In genomic region chr16:89352091-89352681, GRCh38 we compare ENCODE assay signal across 17 cellular contexts.
DNase-seq lines count a peak whose midpoint lies in the region; ATAC-seq and TF ChIP-seq lines count a peak whose summit lies in the region.
"Had no signal": no experiment of that assay in that cellular context is flagged by ENCODE, and none has a peak within 500 bp of the region (broad histone marks: within the 10 kb centered on the region; RNA-seq: fewer than 3 reads in every experiment).

No MANE protein-coding gene starts in this region.

- peaks cover 16% of the 10 kb centered on the region for H3K4me1 ChIP-seq in right cardiac atrium (ENCODE audit: control insufficient read depth, insufficient read depth, low read length)
- peaks cover 0 to 6% of the 10 kb centered on the region in 2 donors for H3K4me1 ChIP-seq in uterus

- H3K9me3 ChIP-seq in right cardiac atrium (ENCODE audit: control insufficient read depth, low read length) = no peaks in the 10 kb centered on the region
- H3K9me3 ChIP-seq in uterus = no peaks in the 10 kb centered on the region
- H3K9me3 ChIP-seq: colonic mucosa, pancreas had no signal

- H3K27ac ChIP-seq in right cardiac atrium (ENCODE audit: low read length) (peak overlapping the region; percentile 44), uterus (no peak overlapping the region)
- H3K27ac ChIP-seq: colonic mucosa had no signal

- intact Hi-C loops in activated CD4-positive, alpha-beta T cell treated with anti-CD3 and anti-CD28 coated beads for 36 hours (cut with DNase I, micrococcal nuclease) = no loop called here
- intact Hi-C loops in right cardiac atrium (cut with DNase I) (no loop called here), uterus (cut with DNase I; ENCODE audit: low total_unique reads) (no loop called here)

- H3K4me3 Mint-ChIP-seq in activated CD4-positive, alpha-beta T cell treated with anti-CD3 and anti-CD28 coated beads for 36 hours = no peak overlapping the region
- H3K4me3 Mint-ChIP-seq in activated naive CD8-positive, alpha-beta T cell = no peak overlapping the region
- H3K4me3 Mint-ChIP-seq in stimulated activated effector memory CD8-positive, alpha-beta T cell treated with anti-CD3 and anti-CD28 coated beads, Interleukin-12 subunit alpha, Interleukin-12 subunit beta, amount 100 ng/mL, for 72 hours = no peak overlapping the region

- H3K9me3 Mint-ChIP-seq in activated CD4-positive, alpha-beta T cell treated with anti-CD3 and anti-CD28 coated beads for 36 hours (ENCODE audit: low read depth) = no peaks in the 10 kb centered on the region
- no peaks in the 10 kb centered on the region for H3K9me3 Mint-ChIP-seq in activated naive CD8-positive, alpha-beta T cell (ENCODE audit: low read depth)
- H3K9me3 Mint-ChIP-seq in stimulated activated effector memory CD8-positive, alpha-beta T cell treated with anti-CD3 and anti-CD28 coated beads, Interleukin-12 subunit alpha, Interleukin-12 subunit beta, amount 100 ng/mL, for 72 hours = no peaks in the 10 kb centered on the region

- peaks cover 24% of the 10 kb centered on the region for H3K36me3 Mint-ChIP-seq in activated CD4-positive, alpha-beta T cell treated with anti-CD3 and anti-CD28 coated beads for 36 hours (ENCODE audit: low read depth)
- peaks cover 7% of the 10 kb centered on the region for H3K36me3 Mint-ChIP-seq in activated naive CD8-positive, alpha-beta T cell
- H3K36me3 Mint-ChIP-seq in stimulated activated effector memory CD8-positive, alpha-beta T cell treated with anti-CD3 and anti-CD28 coated beads, Interleukin-12 subunit alpha, Interleukin-12 subunit beta, amount 100 ng/mL, for 72 hours = peaks cover 69% of the 10 kb centered on the region

- peak overlapping the region; percentile 17 for H3K27ac Mint-ChIP-seq in activated CD4-positive, alpha-beta T cell treated with anti-CD3 and anti-CD28 coated beads for 36 hours
- H3K27ac Mint-ChIP-seq in activated naive CD8-positive, alpha-beta T cell = peak overlapping the region; percentile 61
- H3K27ac Mint-ChIP-seq in stimulated activated effector memory CD8-positive, alpha-beta T cell treated with anti-CD3 and anti-CD28 coated beads, Interleukin-12 subunit alpha, Interleukin-12 subunit beta, amount 100 ng/mL, for 72 hours = peak overlapping the region; percentile 64

- CTCF ChIA-PET in activated CD4-positive, alpha-beta T cell treated with anti-CD3 and anti-CD28 coated beads for 36 hours (lab: Charles Lee) = no interaction called here

- TF ChIP-seq CTCF in uterus (IDR thresholded peaks at IDR 0.05) = no peak

- H3K4me1 Mint-ChIP-seq in activated CD4-positive, alpha-beta T cell treated with anti-CD3 and anti-CD28 coated beads for 36 hours = peaks cover 92% of the 10 kb centered on the region
- peaks cover 93% of the 10 kb centered on the region for H3K4me1 Mint-ChIP-seq in activated naive CD8-positive, alpha-beta T cell (ENCODE audit: low read depth)
- H3K4me1 Mint-ChIP-seq in stimulated activated effector memory CD8-positive, alpha-beta T cell treated with anti-CD3 and anti-CD28 coated beads, Interleukin-12 subunit alpha, Interleukin-12 subunit beta, amount 100 ng/mL, for 72 hours = peaks cover 84% of the 10 kb centered on the region

- no peak for TF ChIP-seq POLR2A in uterus (IDR thresholded peaks at IDR 0.05)

- 75% methylated on average over 13 of the region's 13 CpGs for WGBS in right cardiac atrium

- H3K27me3 Mint-ChIP-seq in activated CD4-positive, alpha-beta T cell treated with anti-CD3 and anti-CD28 coated beads for 36 hours = no peaks in the 10 kb centered on the region
- H3K27me3 Mint-ChIP-seq in activated naive CD8-positive, alpha-beta T cell = no peaks in the 10 kb centered on the region

- ATAC-seq in activated CD4-positive, alpha-beta T cell treated with anti-CD3 and anti-CD28 coated beads for 36 hours = no peak
- ATAC-seq in right cardiac atrium (peak; percentile 77 to 80), GM21786 (IDR thresholded peaks at IDR 0.05; ENCODE audit: unreplicated experiment) (no peak)
- ATAC-seq in stimulated activated effector memory CD8-positive, alpha-beta T cell treated with anti-CD3 and anti-CD28 coated beads, Interleukin-12 subunit alpha, Interleukin-12 subunit beta, amount 100 ng/mL, for 72 hours = no peak
- ATAC-seq: pancreas had no signal

- DNase-seq in activated CD4-positive, alpha-beta T cell treated with anti-CD3 and anti-CD28 coated beads for 36 hours = no peak
- DNase-seq in activated CD4-positive, alpha-beta T cell treated with anti-CD3 and anti-CD28 coated beads, Interleukin-2, amount 50 U/mL, for 4 hours = no peak
- DNase-seq in right cardiac atrium (peak in 2 of 3 donors; percentile 77 to 80), uterus (no peak), Ammon's horn (ENCODE audit: low spot score) (no peak)
- DNase-seq in stimulated activated effector memory CD8-positive, alpha-beta T cell treated with anti-CD3 and anti-CD28 coated beads, Interleukin-12 subunit alpha, Interleukin-12 subunit beta, amount 100 ng/mL, for 72 hours (ENCODE audit: low spot score in 2 of 2) = no peak
- DNase-seq: activated CD4-positive, CD25-positive, alpha-beta regulatory T cell; activated naive CD4-positive, alpha-beta T cell treated with Interleukin-2 at 50 U/mL for 16 hours; colonic mucosa; NCI-H1048; NCI-H510A treated with DMSO at 0.1 percent for 48 hours; SHP77; stimulated activated CD4-positive, alpha-beta T cell treated with anti-CD3 and anti-CD28 coated beads, Interleukin-2, amount 100 ng/mL, for 24 hours; stimulated activated naive CD4-positive, alpha-beta T cell treated with Interleukin-2 at 50 U/mL for 16 hours had no signal

- H3K4me3 ChIP-seq in right cardiac atrium (ENCODE audit: low read length) (no peak overlapping the region), uterus (no peak overlapping the region)
- H3K4me3 ChIP-seq: colonic mucosa, pancreas had no signal

- POLR2A ChIA-PET in activated CD4-positive, alpha-beta T cell treated with anti-CD3 and anti-CD28 coated beads for 36 hours (lab: Charles Lee) = no interaction called here

- H3K36me3 ChIP-seq in uterus = no peaks in the 10 kb centered on the region
- H3K36me3 ChIP-seq: colonic mucosa, pancreas had no signal

- no peaks in the 10 kb centered on the region for H3K27me3 ChIP-seq in right cardiac atrium (ENCODE audit: control insufficient read depth, insufficient read depth)
- H3K27me3 ChIP-seq in uterus = no peaks in the 10 kb centered on the region
- H3K27me3 ChIP-seq: colonic mucosa, pancreas had no signal

Comparison
In these comparisons a context has a peak if more than half of its experiments do, and no peak if none do; other contexts are left out.
1. ATAC-seq: peak in right cardiac atrium (2 of 2); none in activated CD4-positive, alpha-beta T cell treated with anti-CD3 and anti-CD28 coated beads for 36 hours (single experiment), stimulated activated effector memory CD8-positive, alpha-beta T cell treated with anti-CD3 and anti-CD28 coated beads, Interleukin-12 subunit alpha, Interleukin-12 subunit beta, amount 100 ng/mL, for 72 hours (single experiment) and GM21786 (single experiment).
2. DNase-seq: peak in right cardiac atrium (2 of 3); none in activated CD4-positive, alpha-beta T cell treated with anti-CD3 and anti-CD28 coated beads for 36 hours (single experiment), activated CD4-positive, alpha-beta T cell treated with anti-CD3 and anti-CD28 coated beads, Interleukin-2, amount 50 U/mL, for 4 hours (0 of 2), stimulated activated effector memory CD8-positive, alpha-beta T cell treated with anti-CD3 and anti-CD28 coated beads, Interleukin-12 subunit alpha, Interleukin-12 subunit beta, amount 100 ng/mL, for 72 hours (0 of 2), uterus (0 of 2) and Ammon's horn (single experiment).
3. Peak in every context shown above with its lines, with median percentiles within 50 percentile points of each other: H3K27ac Mint-ChIP-seq.